In the genomic region with DNA sequence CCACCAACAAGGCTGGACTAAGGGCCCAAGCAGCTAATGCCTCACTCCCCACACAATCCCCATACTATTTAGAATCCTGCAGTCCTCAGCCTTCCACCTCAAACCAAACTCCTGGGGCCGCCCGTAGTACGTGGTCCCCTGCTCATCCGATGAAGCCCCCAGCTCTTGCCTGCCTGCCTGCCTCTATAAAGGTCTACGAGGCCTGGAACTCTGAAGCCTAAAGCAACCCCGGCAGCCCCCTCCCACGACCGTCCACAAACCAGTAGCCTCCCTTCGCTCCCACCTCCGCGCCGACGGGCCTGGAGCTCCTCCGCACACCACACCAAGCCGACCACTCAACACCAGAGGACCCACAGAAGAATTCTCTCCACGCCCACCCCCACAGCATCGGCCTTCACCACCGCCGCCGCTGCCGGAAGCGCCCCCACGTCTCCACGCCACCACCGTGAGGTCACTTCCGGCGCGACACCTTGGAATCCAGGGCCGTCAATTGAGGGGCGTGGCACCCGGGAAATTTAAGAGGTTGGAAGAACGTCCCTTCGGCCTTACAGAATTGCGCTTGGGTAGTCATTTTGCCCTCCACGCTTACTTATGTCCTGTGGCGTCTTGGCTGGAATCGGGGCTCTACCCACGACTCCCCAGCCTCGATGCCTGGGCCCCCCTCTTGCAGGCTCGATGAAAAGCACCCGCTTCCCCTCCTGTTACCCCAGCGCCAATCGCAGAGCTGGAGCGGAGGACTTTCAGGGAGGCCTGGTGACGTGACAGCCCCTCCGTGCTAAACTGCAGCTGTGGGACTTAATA, we compare ENCODE assay signal across 1 cellular context.
TF ChIP-seq lines count a peak whose summit lies in the region.

Gene EDC3, minus strand, starts transcription at position 428 of the 801 bp plus-strand sequence. CDS start 20,900 bp downstream, outside the sequence.

TF ChIP-seq in GM12878, 131 proteins besides CTCF, POLR2A, EP300 and RAD21 (continued from another document):
- TF ChIP-seq MEF2B (IDR thresholded peaks at IDR 0.05; ENCODE audit: partially characterized antibody, poor library complexity, severe bottlenecking) (no peak), ELK1 (IDR thresholded peaks at IDR 0.05; ENCODE audit: low read depth, low read length) (peak; percentile 94), KLF5 (IDR thresholded peaks at IDR 0.05; ENCODE audit: partially characterized antibody) (peak; percentile 68), BHLHE40 (IDR thresholded peaks at IDR 0.05; ENCODE audit: borderline replicate concordance in 1 of 2, low read depth in 2 of 2, low read length in 1 of 2) (peak; percentile 20 to 44; a peak in 1 of 4 replicates), CREB1 (IDR thresholded peaks at IDR 0.05; ENCODE audit: low read depth) (peak; percentile 98), POLR2AphosphoS5 (IDR thresholded peaks at IDR 0.05; ENCODE audit: low read length) (peak; percentile 71), SPI1 (IDR thresholded peaks at IDR 0.05; ENCODE audit: borderline replicate concordance, insufficient read depth, low read depth, low read length) (peak; percentile 36; the same call in 1 of the 2 replicates), RB1 (IDR thresholded peaks at IDR 0.05; ENCODE audit: borderline replicate concordance) (peak; percentile 42; the same call in 1 of the 2 replicates), CBFB (IDR thresholded peaks at IDR 0.05; ENCODE audit: low read depth) (peak; percentile 68; the same call in 1 of the 2 replicates), RBBP5 (conservative IDR thresholded peaks at IDR 0.05) (peak; percentile 69; the same call in 1 of the 2 replicates), MLLT1 (IDR thresholded peaks at IDR 0.05) (peak; percentile 68; the same call in 1 of the 2 replicates), NR2C1 (IDR thresholded peaks at IDR 0.05) (0 out of 2 replicates have a peak, but pooled peaks have one; percentile 36), SREBF2 (IDR thresholded peaks at IDR 0.05; ENCODE audit: low read length) (peak; percentile 57), RUNX3 (IDR thresholded peaks at IDR 0.05; ENCODE audit: low read length) (peak; percentile 68), POLR2AphosphoS2 (IDR thresholded peaks at IDR 0.05; ENCODE audit: low read depth, low read length) (0 out of 2 replicates have a peak, but pooled peaks have one; percentile 39), E2F8 (IDR thresholded peaks at IDR 0.05; ENCODE audit: low read depth, partially characterized antibody) (peak; percentile 87), SMC3 (IDR thresholded peaks at IDR 0.05; ENCODE audit: borderline replicate concordance, low read length) (no peak), RELA (IDR thresholded peaks at IDR 0.05; ENCODE audit: borderline replicate concordance, partially characterized antibody) (peak; percentile 74), SREBF1 (IDR thresholded peaks at IDR 0.05; ENCODE audit: low read length) (no peak), RELB (IDR thresholded peaks at IDR 0.05; ENCODE audit: low read depth) (peak; percentile 94), FOXK2 (IDR thresholded peaks at IDR 0.05) (peak; percentile 50), MYC (IDR thresholded peaks at IDR 0.05; ENCODE audit: insufficient read depth, insufficient read length, insufficient replicate concordance, low read length, severe bottlenecking) (no peak), JUNB (IDR thresholded peaks at IDR 0.05) (no peak), GATAD2B (conservative IDR thresholded peaks at IDR 0.05; ENCODE audit: low read depth) (peak; percentile 75), SMAD5 (IDR thresholded peaks at IDR 0.05; ENCODE audit: low read depth) (peak; percentile 58; the same call in 1 of the 2 replicates), PAX5 (IDR thresholded peaks at IDR 0.05; ENCODE audit: borderline replicate concordance, low read depth, low read length) (no peak), HDGF (IDR thresholded peaks at IDR 0.05) (peak; percentile 88), BRCA1 (IDR thresholded peaks at IDR 0.05; ENCODE audit: low read depth, low read length) (no peak), CBX5 (IDR thresholded peaks at IDR 0.05; ENCODE audit: low read depth) (no peak)
- TF ChIP-seq, protein P1, sequence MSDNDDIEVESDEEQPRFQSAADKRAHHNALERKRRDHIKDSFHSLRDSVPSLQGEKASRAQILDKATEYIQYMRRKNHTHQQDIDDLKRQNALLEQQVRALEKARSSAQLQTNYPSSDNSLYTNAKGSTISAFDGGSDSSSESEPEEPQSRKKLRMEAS (IDR thresholded peaks at IDR 0.05; ENCODE audit: low read depth, low read length): peak; percentile 78
- TF ChIP-seq, protein P2, sequence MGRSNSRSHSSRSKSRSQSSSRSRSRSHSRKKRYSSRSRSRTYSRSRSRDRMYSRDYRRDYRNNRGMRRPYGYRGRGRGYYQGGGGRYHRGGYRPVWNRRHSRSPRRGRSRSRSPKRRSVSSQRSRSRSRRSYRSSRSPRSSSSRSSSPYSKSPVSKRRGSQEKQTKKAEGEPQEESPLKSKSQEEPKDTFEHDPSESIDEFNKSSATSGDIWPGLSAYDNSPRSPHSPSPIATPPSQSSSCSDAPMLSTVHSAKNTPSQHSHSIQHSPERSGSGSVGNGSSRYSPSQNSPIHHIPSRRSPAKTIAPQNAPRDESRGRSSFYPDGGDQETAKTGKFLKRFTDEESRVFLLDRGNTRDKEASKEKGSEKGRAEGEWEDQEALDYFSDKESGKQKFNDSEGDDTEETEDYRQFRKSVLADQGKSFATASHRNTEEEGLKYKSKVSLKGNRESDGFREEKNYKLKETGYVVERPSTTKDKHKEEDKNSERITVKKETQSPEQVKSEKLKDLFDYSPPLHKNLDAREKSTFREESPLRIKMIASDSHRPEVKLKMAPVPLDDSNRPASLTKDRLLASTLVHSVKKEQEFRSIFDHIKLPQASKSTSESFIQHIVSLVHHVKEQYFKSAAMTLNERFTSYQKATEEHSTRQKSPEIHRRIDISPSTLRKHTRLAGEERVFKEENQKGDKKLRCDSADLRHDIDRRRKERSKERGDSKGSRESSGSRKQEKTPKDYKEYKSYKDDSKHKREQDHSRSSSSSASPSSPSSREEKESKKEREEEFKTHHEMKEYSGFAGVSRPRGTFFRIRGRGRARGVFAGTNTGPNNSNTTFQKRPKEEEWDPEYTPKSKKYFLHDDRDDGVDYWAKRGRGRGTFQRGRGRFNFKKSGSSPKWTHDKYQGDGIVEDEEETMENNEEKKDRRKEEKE (IDR thresholded peaks at IDR 0.05): no peak
- TF ChIP-seq, protein P3, sequence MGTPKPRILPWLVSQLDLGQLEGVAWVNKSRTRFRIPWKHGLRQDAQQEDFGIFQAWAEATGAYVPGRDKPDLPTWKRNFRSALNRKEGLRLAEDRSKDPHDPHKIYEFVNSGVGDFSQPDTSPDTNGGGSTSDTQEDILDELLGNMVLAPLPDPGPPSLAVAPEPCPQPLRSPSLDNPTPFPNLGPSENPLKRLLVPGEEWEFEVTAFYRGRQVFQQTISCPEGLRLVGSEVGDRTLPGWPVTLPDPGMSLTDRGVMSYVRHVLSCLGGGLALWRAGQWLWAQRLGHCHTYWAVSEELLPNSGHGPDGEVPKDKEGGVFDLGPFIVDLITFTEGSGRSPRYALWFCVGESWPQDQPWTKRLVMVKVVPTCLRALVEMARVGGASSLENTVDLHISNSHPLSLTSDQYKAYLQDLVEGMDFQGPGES (IDR thresholded peaks at IDR 0.05): no peak
- TF ChIP-seq, protein P4, sequence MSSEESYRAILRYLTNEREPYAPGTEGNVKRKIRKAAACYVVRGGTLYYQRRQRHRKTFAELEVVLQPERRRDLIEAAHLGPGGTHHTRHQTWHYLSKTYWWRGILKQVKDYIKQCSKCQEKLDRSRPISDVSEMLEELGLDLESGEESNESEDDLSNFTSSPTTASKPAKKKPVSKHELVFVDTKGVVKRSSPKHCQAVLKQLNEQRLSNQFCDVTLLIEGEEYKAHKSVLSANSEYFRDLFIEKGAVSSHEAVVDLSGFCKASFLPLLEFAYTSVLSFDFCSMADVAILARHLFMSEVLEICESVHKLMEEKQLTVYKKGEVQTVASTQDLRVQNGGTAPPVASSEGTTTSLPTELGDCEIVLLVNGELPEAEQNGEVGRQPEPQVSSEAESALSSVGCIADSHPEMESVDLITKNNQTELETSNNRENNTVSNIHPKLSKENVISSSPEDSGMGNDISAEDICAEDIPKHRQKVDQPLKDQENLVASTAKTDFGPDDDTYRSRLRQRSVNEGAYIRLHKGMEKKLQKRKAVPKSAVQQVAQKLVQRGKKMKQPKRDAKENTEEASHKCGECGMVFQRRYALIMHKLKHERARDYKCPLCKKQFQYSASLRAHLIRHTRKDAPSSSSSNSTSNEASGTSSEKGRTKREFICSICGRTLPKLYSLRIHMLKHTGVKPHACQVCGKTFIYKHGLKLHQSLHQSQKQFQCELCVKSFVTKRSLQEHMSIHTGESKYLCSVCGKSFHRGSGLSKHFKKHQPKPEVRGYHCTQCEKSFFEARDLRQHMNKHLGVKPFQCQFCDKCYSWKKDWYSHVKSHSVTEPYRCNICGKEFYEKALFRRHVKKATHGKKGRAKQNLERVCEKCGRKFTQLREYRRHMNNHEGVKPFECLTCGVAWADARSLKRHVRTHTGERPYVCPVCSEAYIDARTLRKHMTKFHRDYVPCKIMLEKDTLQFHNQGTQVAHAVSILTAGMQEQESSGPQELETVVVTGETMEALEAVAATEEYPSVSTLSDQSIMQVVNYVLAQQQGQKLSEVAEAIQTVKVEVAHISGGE (CRISPR knock-in tag; IDR thresholded peaks at IDR 0.05): 0 out of 2 replicates have a peak, but pooled peaks have one; percentile 29
TF ChIP-seq in GM12878: peak in this region for 51.
